In genomic region chr12:100200450-100201181, GRCh38 we compare ENCODE assay signal across 1 cellular context.
TF ChIP-seq lines count a peak whose summit lies in the region.

Gene ACTR6 (plus strand): TSS chr12:100200815. CDS start chr12:100200852, 37 bp downstream.

TF ChIP-seq in HepG2, 621 proteins besides CTCF, POLR2A, EP300 and RAD21 (continued from another document and continues in another):
- TF ChIP-seq ZBTB40 (IDR thresholded peaks at IDR 0.05), result no peak
- peak; percentile 21; the same call in 1 of the 2 replicates for TF ChIP-seq ZBTB40 (CRISPR knock-in tag; IDR thresholded peaks at IDR 0.05)
- TF ChIP-seq ZIK1 (CRISPR knock-in tag; IDR thresholded peaks at IDR 0.05; ENCODE audit: borderline replicate concordance, low read depth), result no peak
- no peak for TF ChIP-seq DZIP1 (CRISPR knock-in tag; IDR thresholded peaks at IDR 0.05)
- TF ChIP-seq NAIF1 (CRISPR knock-in tag; IDR thresholded peaks at IDR 0.05; ENCODE audit: borderline replicate concordance), result no peak
- peak; percentile 61; the same call in 1 of the 2 replicates for TF ChIP-seq RERE (CRISPR knock-in tag; IDR thresholded peaks at IDR 0.05; ENCODE audit: low read depth)
- TF ChIP-seq XBP1 (CRISPR knock-in tag; IDR thresholded peaks at IDR 0.05), result no peak
- TF ChIP-seq ZNF362 (CRISPR knock-in tag; IDR thresholded peaks at IDR 0.05; ENCODE audit: borderline replicate concordance), result no peak
- TF ChIP-seq ZNF180 (CRISPR knock-in tag; IDR thresholded peaks at IDR 0.05; ENCODE audit: borderline replicate concordance, low read depth), result no peak
- TF ChIP-seq KDM6A (CRISPR knock-in tag; IDR thresholded peaks at IDR 0.05; ENCODE audit: low read depth), result no peak
- no peak; the same call in 1 of the 2 replicates for TF ChIP-seq ZNF549 (CRISPR knock-in tag; IDR thresholded peaks at IDR 0.05)
- no peak for TF ChIP-seq KLF15 (CRISPR knock-in tag; IDR thresholded peaks at IDR 0.05; ENCODE audit: borderline replicate concordance)
- no peak for TF ChIP-seq ZNF333 (CRISPR knock-in tag; IDR thresholded peaks at IDR 0.05; ENCODE audit: borderline replicate concordance)
- TF ChIP-seq ZNF275 (CRISPR knock-in tag; IDR thresholded peaks at IDR 0.05; ENCODE audit: borderline replicate concordance), result no peak
- no peak for TF ChIP-seq JUND (CRISPR knock-in tag; IDR thresholded peaks at IDR 0.05)
- no peak for TF ChIP-seq JUNB (CRISPR knock-in tag; IDR thresholded peaks at IDR 0.05; ENCODE audit: borderline replicate concordance)
- no peak; the same call in 1 of the 2 replicates for TF ChIP-seq RFX5 (IDR thresholded peaks at IDR 0.05; ENCODE audit: low read depth, low read length)
- TF ChIP-seq HHEX (CRISPR knock-in tag; IDR thresholded peaks at IDR 0.05), result no peak
- no peak; the same call in 1 of the 2 replicates for TF ChIP-seq KLF6 (CRISPR knock-in tag; IDR thresholded peaks at IDR 0.05)
- no peak for TF ChIP-seq ZNF749 (CRISPR knock-in tag; IDR thresholded peaks at IDR 0.05; ENCODE audit: borderline replicate concordance)
- no peak for TF ChIP-seq MIXL1 (CRISPR knock-in tag; IDR thresholded peaks at IDR 0.05)
- no peak for TF ChIP-seq IKZF1 (IDR thresholded peaks at IDR 0.05)
- peak; percentile 45 for TF ChIP-seq CREB1 (IDR thresholded peaks at IDR 0.05)
- TF ChIP-seq CREB1 (CRISPR knock-in tag; IDR thresholded peaks at IDR 0.05), result peak; percentile 90
- peak; percentile 77; the same call in 1 of the 2 replicates for TF ChIP-seq CBX5 (CRISPR knock-in tag; IDR thresholded peaks at IDR 0.05; ENCODE audit: borderline replicate concordance)
- peak; percentile 60 for TF ChIP-seq MAX (IDR thresholded peaks at IDR 0.05)
- no peak for TF ChIP-seq POGK (CRISPR knock-in tag; conservative IDR thresholded peaks at IDR 0.05)
- no peak for TF ChIP-seq ZNF747 (CRISPR knock-in tag; IDR thresholded peaks at IDR 0.05; ENCODE audit: borderline replicate concordance)
- TF ChIP-seq RBM39 (IDR thresholded peaks at IDR 0.05; ENCODE audit: low read depth, low read length, poor library complexity, severe bottlenecking), result peak; percentile 41
- TF ChIP-seq ATF7-NPFF (CRISPR knock-in tag; IDR thresholded peaks at IDR 0.05; ENCODE audit: low read depth), result no peak
- TF ChIP-seq ZNF432 (CRISPR knock-in tag; IDR thresholded peaks at IDR 0.05; ENCODE audit: borderline replicate concordance), result no peak
- TF ChIP-seq TFAP4 (IDR thresholded peaks at IDR 0.05; ENCODE audit: borderline replicate concordance, low read depth), result peak; percentile 19; the same call in 1 of the 2 replicates
